1 cellular context compared by ENCODE assay signal in the genomic region with DNA sequence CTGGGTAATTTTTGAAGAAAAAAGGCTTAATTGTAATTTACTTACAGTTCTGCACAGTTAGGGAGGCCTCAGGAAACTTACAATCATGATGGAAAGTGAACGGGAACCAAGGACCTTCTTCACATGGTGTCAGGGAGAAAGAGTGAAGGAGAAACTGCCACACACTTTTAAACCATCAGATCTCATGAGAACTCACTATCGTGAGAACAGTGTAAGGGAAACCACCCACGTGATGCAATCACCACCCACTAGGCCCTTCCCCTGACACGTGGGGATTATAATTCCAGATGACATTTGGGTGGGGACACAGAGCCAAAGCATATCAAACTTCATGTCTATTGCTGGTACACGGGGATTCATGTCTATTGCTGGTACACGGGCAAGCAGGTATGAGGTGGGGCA.
TF ChIP-seq lines count a peak whose summit lies in the region.

No MANE protein-coding gene starts in this region.

TF ChIP-seq in GM12878, 131 proteins besides CTCF, POLR2A, EP300 and RAD21:
- TF ChIP-seq CHD1 (IDR thresholded peaks at IDR 0.05; ENCODE audit: low read depth, low read length), result no peak
- TF ChIP-seq, protein P1, sequence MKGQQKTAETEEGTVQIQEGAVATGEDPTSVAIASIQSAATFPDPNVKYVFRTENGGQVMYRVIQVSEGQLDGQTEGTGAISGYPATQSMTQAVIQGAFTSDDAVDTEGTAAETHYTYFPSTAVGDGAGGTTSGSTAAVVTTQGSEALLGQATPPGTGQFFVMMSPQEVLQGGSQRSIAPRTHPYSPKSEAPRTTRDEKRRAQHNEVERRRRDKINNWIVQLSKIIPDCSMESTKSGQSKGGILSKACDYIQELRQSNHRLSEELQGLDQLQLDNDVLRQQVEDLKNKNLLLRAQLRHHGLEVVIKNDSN (IDR thresholded peaks at IDR 0.05; ENCODE audit: borderline replicate concordance, extremely low read length, insufficient read depth, low read depth, low read length), result peak; percentile 5
TF ChIP-seq in GM12878: peak in this region for 1.
